Comparison of ENCODE assay signal across 8 cellular contexts in genomic region chr1:44212355-44213221, GRCh38. TPM values are rescaled to one million over a fixed set of nuclear protein-coding genes. Genes with fewer than 3 reads are reported as not detected.
DNase-seq lines count a peak whose midpoint lies in the region; ATAC-seq and TF ChIP-seq lines count a peak whose summit lies in the region.

No MANE protein-coding gene starts in this region.

- peaks cover 7% of the 10 kb centered on the region for H3K4me1 Mint-ChIP-seq in Caco-2 (ENCODE audit: low read depth, unreplicated experiment)
- H3K4me1 Mint-ChIP-seq in neural crest cell, result peaks cover 24% of the 10 kb centered on the region

- no peaks in the 10 kb centered on the region for H3K9me3 Mint-ChIP-seq in Caco-2 (ENCODE audit: unreplicated experiment)
- no peaks in the 10 kb centered on the region for H3K9me3 Mint-ChIP-seq in neural crest cell

- H3K27me3 ChIP-seq in Caco-2 (replicated peaks; ENCODE audit: control insufficient read depth, insufficient read depth, low read length) (no peaks in the 10 kb centered on the region), Peyer's patch (no peaks in the 10 kb centered on the region)

- no TSS peak for BruUV-seq in Caco-2 (replicated peaks; lab: Mats Ljungman, UMichigan)

- ATAC-seq in GM21528 (IDR thresholded peaks at IDR 0.05; ENCODE audit: low FRiP score, unreplicated experiment) (no peak), HG03039 (IDR thresholded peaks at IDR 0.05; ENCODE audit: unreplicated experiment) (no peak)

- H3K9me3 ChIP-seq in Caco-2, result no peaks in the 10 kb centered on the region
- H3K9me3 ChIP-seq in Peyer's patch, result no peaks in the 10 kb centered on the region

- intact Hi-C loops in Caco-2 (cut with micrococcal nuclease; ENCODE audit: unreplicated experiment), result no loop called here

- DNase-seq in Caco-2 (no peak), Peyer's patch (no peak), choroid plexus epithelial cell (ENCODE audit: low read depth) (no peak), neural crest cell (ENCODE audit: low read depth, low spot score) (no peak), GM20000 (ENCODE audit: low spot score) (no peak), DMS 273 (lab: John Stamatoyannopoulos, UW; ENCODE audit: unreplicated experiment) (no peak)

- TF ChIP-seq POLR2A in Peyer's patch (IDR thresholded peaks at IDR 0.05), result no peak

- no peaks in the 10 kb centered on the region for H3K36me3 ChIP-seq in Caco-2 (ENCODE audit: control insufficient read depth, insufficient read depth, low read length)
- peaks cover 0 to 14% (median 0%) of the 10 kb centered on the region in 3 donors for H3K36me3 ChIP-seq in Peyer's patch

- H3K4me1 ChIP-seq in Caco-2, result 0 out of 2 replicates have a peak, but pooled peaks cover 4% of the 10 kb centered on the region
- peaks cover 0 to 17% (median 10%) of the 10 kb centered on the region in 4 donors for H3K4me1 ChIP-seq in Peyer's patch

- H3K4me3 ChIP-seq in Caco-2 (ENCODE audit: low read depth, low read length), result peak overlapping the region; percentile 73
- peak overlapping the region; percentile 72 to 98 (median 85) for H3K4me3 ChIP-seq in Peyer's patch
- peak overlapping the region; percentile 99 for H3K4me3 ChIP-seq in choroid plexus epithelial cell (ENCODE audit: low read depth, low read length)

- peak overlapping the region; percentile 80 for H3K27ac Mint-ChIP-seq in Caco-2 (ENCODE audit: unreplicated experiment)
- H3K27ac Mint-ChIP-seq in neural crest cell (ENCODE audit: unreplicated experiment), result peak overlapping the region; percentile 48

- CTCF ChIA-PET in Caco-2 (lab: Charles Lee), result interaction anchor here (0.5 to 1.0 kb wide), 2 partner anchors 82 to 1091 kb away, joined by 3 to 5 read pairs; no protein-coding TSS in a partner anchor

- H3K27ac ChIP-seq in Peyer's patch, result peak overlapping the region; percentile 64 to 86 (median 78)

- TF ChIP-seq CTCF in Caco-2 (IDR thresholded peaks at IDR 0.05; ENCODE audit: insufficient read depth in 1 of 2, low read depth in 1 of 2, low read length in 1 of 2, severe bottlenecking in 1 of 2, unreplicated experiment in 1 of 2), result no peak
- no peak for TF ChIP-seq CTCF in Peyer's patch (IDR thresholded peaks at IDR 0.05)
- TF ChIP-seq CTCF in choroid plexus epithelial cell (conservative IDR thresholded peaks at IDR 0.05; ENCODE audit: low read depth, low read length), result no peak
- TF ChIP-seq CTCF in neural crest cell (conservative IDR thresholded peaks at IDR 0.05), result no peak
- no peak for TF ChIP-seq CTCF in GM20000 (IDR thresholded peaks at IDR 0.05; ENCODE audit: extremely low read depth, missing control alignments)

- H3K27me3 Mint-ChIP-seq in Caco-2 (ENCODE audit: insufficient read depth, unreplicated experiment) (peaks cover 2% of the 10 kb centered on the region), neural crest cell (ENCODE audit: low read depth) (peaks cover under 1% of the 10 kb centered on the region)

- peak overlapping the region; percentile 93 for H3K4me3 Mint-ChIP-seq in Caco-2 (ENCODE audit: unreplicated experiment)
- peak overlapping the region; percentile 92 for H3K4me3 Mint-ChIP-seq in neural crest cell

- H3K36me3 Mint-ChIP-seq in Caco-2 (ENCODE audit: insufficient read depth, unreplicated experiment) (peaks cover 14% of the 10 kb centered on the region), neural crest cell (ENCODE audit: low read depth) (peaks cover 1% of the 10 kb centered on the region)

- POLR2A ChIA-PET in Caco-2 (lab: Charles Lee), result interaction anchor here (1.0 kb wide), 1 partner anchor 419 kb away, joined by 3 read pairs; no protein-coding TSS in a partner anchor

RNA-seq across cellular contexts. Expression of gene DMAP1, which starts 0.7 kb away (rescaled TPM):
- total RNA-seq in Caco-2 (2022), result 40.4 and 41.1 TPM in 2 replicates
- total RNA-seq in Peyer's patch, result 100 to 1,000 TPM in 3 of 4 donors, 10 to 100 TPM in 1; 79.2 to 149 (median 113) TPM
- 57.1 and 58.7 TPM in 2 replicates for total RNA-seq in neural crest cell
